Comparison of ENCODE assay signal across 1 cellular context in genomic region chr20:35742741-35743523, GRCh38.
TF ChIP-seq lines count a peak whose summit lies in the region.

No MANE protein-coding gene starts in this region.

TF ChIP-seq in HCT116, 20 proteins besides CTCF, POLR2A, EP300 and RAD21:
- no peak for TF ChIP-seq YY1 (IDR thresholded peaks at IDR 0.05; ENCODE audit: extremely low read depth, insufficient replicate concordance, low read depth, low read length)
- TF ChIP-seq, protein P1, sequence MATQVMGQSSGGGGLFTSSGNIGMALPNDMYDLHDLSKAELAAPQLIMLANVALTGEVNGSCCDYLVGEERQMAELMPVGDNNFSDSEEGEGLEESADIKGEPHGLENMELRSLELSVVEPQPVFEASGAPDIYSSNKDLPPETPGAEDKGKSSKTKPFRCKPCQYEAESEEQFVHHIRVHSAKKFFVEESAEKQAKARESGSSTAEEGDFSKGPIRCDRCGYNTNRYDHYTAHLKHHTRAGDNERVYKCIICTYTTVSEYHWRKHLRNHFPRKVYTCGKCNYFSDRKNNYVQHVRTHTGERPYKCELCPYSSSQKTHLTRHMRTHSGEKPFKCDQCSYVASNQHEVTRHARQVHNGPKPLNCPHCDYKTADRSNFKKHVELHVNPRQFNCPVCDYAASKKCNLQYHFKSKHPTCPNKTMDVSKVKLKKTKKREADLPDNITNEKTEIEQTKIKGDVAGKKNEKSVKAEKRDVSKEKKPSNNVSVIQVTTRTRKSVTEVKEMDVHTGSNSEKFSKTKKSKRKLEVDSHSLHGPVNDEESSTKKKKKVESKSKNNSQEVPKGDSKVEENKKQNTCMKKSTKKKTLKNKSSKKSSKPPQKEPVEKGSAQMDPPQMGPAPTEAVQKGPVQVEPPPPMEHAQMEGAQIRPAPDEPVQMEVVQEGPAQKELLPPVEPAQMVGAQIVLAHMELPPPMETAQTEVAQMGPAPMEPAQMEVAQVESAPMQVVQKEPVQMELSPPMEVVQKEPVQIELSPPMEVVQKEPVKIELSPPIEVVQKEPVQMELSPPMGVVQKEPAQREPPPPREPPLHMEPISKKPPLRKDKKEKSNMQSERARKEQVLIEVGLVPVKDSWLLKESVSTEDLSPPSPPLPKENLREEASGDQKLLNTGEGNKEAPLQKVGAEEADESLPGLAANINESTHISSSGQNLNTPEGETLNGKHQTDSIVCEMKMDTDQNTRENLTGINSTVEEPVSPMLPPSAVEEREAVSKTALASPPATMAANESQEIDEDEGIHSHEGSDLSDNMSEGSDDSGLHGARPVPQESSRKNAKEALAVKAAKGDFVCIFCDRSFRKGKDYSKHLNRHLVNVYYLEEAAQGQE (IDR thresholded peaks at IDR 0.05; ENCODE audit: low read depth) = no peak
- no peak for TF ChIP-seq EZH2phosphoT487 (IDR thresholded peaks at IDR 0.05; ENCODE audit: borderline replicate concordance)
- TF ChIP-seq FOSL1 (IDR thresholded peaks at IDR 0.05; ENCODE audit: low read depth) = no peak; the same call in 1 of the 2 replicates
- no peak for TF ChIP-seq EZH2 (IDR thresholded peaks at IDR 0.05)
- TF ChIP-seq SRF (IDR thresholded peaks at IDR 0.05; ENCODE audit: low read depth) = no peak
- TF ChIP-seq, protein P2, sequence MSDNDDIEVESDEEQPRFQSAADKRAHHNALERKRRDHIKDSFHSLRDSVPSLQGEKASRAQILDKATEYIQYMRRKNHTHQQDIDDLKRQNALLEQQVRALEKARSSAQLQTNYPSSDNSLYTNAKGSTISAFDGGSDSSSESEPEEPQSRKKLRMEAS (IDR thresholded peaks at IDR 0.05) = no peak
- TF ChIP-seq ZBTB33 (IDR thresholded peaks at IDR 0.05; ENCODE audit: extremely low read depth, insufficient replicate concordance, low read length) = no peak
- no peak for TF ChIP-seq ZFX (IDR thresholded peaks at IDR 0.05)
- TF ChIP-seq JUND (IDR thresholded peaks at IDR 0.05) = no peak
- no peak for TF ChIP-seq ELF1 (IDR thresholded peaks at IDR 0.05; ENCODE audit: borderline replicate concordance, low read depth)
- TF ChIP-seq ZNF274 (IDR thresholded peaks at IDR 0.05; ENCODE audit: low read depth, low read length) = no peak
- TF ChIP-seq EGR1 (IDR thresholded peaks at IDR 0.05; ENCODE audit: low read depth) = no peak
- no peak for TF ChIP-seq CBX3 (IDR thresholded peaks at IDR 0.05; ENCODE audit: low read depth)
- no peak for TF ChIP-seq TCF7L2 (IDR thresholded peaks at IDR 0.05; ENCODE audit: borderline replicate concordance, extremely low read depth, insufficient read depth, insufficient read length)
- TF ChIP-seq POLR2AphosphoS5 (IDR thresholded peaks at IDR 0.05; ENCODE audit: low read depth, low read length) = no peak
- TF ChIP-seq, protein P3, sequence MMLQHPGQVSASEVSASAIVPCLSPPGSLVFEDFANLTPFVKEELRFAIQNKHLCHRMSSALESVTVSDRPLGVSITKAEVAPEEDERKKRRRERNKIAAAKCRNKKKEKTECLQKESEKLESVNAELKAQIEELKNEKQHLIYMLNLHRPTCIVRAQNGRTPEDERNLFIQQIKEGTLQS (IDR thresholded peaks at IDR 0.05) = no peak
- TF ChIP-seq CEBPB (IDR thresholded peaks at IDR 0.05; ENCODE audit: low read depth) = no peak
- no peak for TF ChIP-seq SP1 (IDR thresholded peaks at IDR 0.05; ENCODE audit: low read depth)
- no peak for TF ChIP-seq SIN3A (IDR thresholded peaks at IDR 0.05; ENCODE audit: low read depth)
TF ChIP-seq in HCT116: peak in this region for 0.
